In the genomic region with DNA sequence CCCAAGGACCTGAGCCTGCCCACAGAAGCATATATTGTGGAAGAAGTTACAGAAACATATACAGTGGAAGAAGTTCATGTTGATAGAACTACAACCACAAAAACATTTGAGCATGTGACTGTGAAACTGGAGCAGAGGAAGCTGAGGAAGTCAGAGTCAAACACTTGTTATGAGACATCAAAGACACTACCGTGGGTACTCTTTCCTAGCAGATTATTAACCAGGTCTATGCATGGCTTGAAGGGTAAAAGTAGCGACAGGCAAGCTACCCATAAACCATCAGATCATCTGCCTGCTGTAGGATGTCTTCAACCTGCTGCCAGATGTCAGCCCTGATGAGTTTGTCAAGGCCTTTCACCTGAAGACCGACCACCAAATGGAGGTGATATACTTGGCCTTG, we compare ENCODE assay signal across 10 cellular contexts. TPM values are rescaled to one million over a fixed set of nuclear protein-coding genes. Genes with fewer than 3 reads are reported as not detected.
DNase-seq lines count a peak whose midpoint lies in the region; ATAC-seq, FAIRE-seq and TF ChIP-seq lines count a peak whose summit lies in the region.
"Had no signal": no experiment of that assay in that cellular context is flagged by ENCODE, and none has a peak within 500 bp of the region (broad histone marks: within the 10 kb centered on the region; RNA-seq: fewer than 3 reads in every experiment).

No MANE protein-coding gene starts in this region.

- no peak for TF ChIP-seq EP300 in transverse colon (IDR thresholded peaks at IDR 0.05; ENCODE audit: low read depth)

- H3K36me3 Mint-ChIP-seq in naive thymus-derived CD4-positive, alpha-beta T cell, result peaks cover 16 to 29% (median 22%) of the 10 kb centered on the region in 5 donors

- H3K4me2 ChIP-seq in MM.1S (ENCODE audit: low read depth, low read length), result no peak overlapping the region

- H3K4me1 ChIP-seq in MM.1S (ENCODE audit: low read length), result peaks cover 8% of the 10 kb centered on the region; the same call in 1 of the 2 replicates
- H3K4me1 ChIP-seq in naive thymus-derived CD4-positive, alpha-beta T cell (ENCODE audit: control insufficient read depth in 2 of 2, insufficient read depth in 2 of 2, low read length in 2 of 2), result peaks cover 23 to 55% of the 10 kb centered on the region in 2 donors
- H3K4me1 ChIP-seq in transverse colon, result no peaks in the 10 kb centered on the region
- H3K4me1 ChIP-seq in small intestine (ENCODE audit: control insufficient read depth in 2 of 2, insufficient read depth in 1 of 2, low read depth in 1 of 2, low read length in 1 of 2), result no peaks in the 10 kb centered on the region

- no peak for FAIRE-seq in small intestine (lab: Jason Lieb, UNC)

- DNase-seq in GM19238 (ENCODE audit: insufficient read length, low spot score) (peak; percentile 21), MM.1S (peak; percentile 24), NOMO-1 treated with DMSO at 0.1 percent for 48 hours (lab: John Stamatoyannopoulos, UW; ENCODE audit: unreplicated experiment) (no peak), transverse colon (no peak), small intestine (no peak)
- peak in 7 of 9 donors; percentile 56 to 81 (median 72) for DNase-seq in naive thymus-derived CD4-positive, alpha-beta T cell
- DNase-seq: cortex of kidney, left ventricle myocardium superior, NCI-H1436 had no signal

- no peaks in the 10 kb centered on the region for H3K27me3 Mint-ChIP-seq in naive thymus-derived CD4-positive, alpha-beta T cell

- H4K20me1 ChIP-seq in MM.1S (ENCODE audit: insufficient read depth, low read length), result no peaks in the 10 kb centered on the region

- H3K4me3 Mint-ChIP-seq in naive thymus-derived CD4-positive, alpha-beta T cell, result peak overlapping the region; percentile 62 to 88 (median 75)

- H3K27me3 ChIP-seq in MM.1S (replicated peaks; ENCODE audit: insufficient read depth, low read length) (no peaks in the 10 kb centered on the region), transverse colon (no peaks in the 10 kb centered on the region), small intestine (ENCODE audit: control insufficient read depth in 2 of 2, insufficient read depth in 2 of 2, low read length in 2 of 2) (no peaks in the 10 kb centered on the region)
- H3K27me3 ChIP-seq in naive thymus-derived CD4-positive, alpha-beta T cell (ENCODE audit: control insufficient read depth in 2 of 2, insufficient read depth in 2 of 2, low read length in 2 of 2), result no peaks in the 10 kb centered on the region

- H3K9ac ChIP-seq in MM.1S (ENCODE audit: low read length), result no peak overlapping the region

- WGBS in transverse colon (ENCODE audit: low coverage in 1 of 2), 2 donors, result 33 to 48% methylated on average over 3 of the region's 3 CpGs
- WGBS in small intestine, 3 donors, result 47 to 59% (median 50%) methylated on average over 3 of the region's 3 CpGs

- no peaks in the 10 kb centered on the region for H3F3A ChIP-seq in MM.1S (ENCODE audit: insufficient read depth, low read length)

- TF ChIP-seq POLR2A in transverse colon (IDR thresholded peaks at IDR 0.05), result no peak

- no peak for TF ChIP-seq CTCF in MM.1S (IDR thresholded peaks at IDR 0.05; ENCODE audit: low read length)
- no peak for TF ChIP-seq CTCF in transverse colon (IDR thresholded peaks at IDR 0.05)

- intact Hi-C loops in naive thymus-derived CD4-positive, alpha-beta T cell (cut with micrococcal nuclease), result loop anchor here (1.0 to 10.0 kb wide), 9 partner anchors 10 to 286 kb away; partner anchors contain the start of genes SWT1 (in 2 of the 2), TRMT1L (in 2 of the 2) and IVNS1ABP (in 1 of the 2)
- intact Hi-C loops in transverse colon (cut with DNase I; ENCODE audit: low total_unique reads), result no loop called here

- peak; percentile 70 for ATAC-seq in HG02623 (IDR thresholded peaks at IDR 0.05; ENCODE audit: unreplicated experiment)
- peak; percentile 92 for ATAC-seq in naive thymus-derived CD4-positive, alpha-beta T cell
- ATAC-seq: left ventricle myocardium superior had no signal

- H3K9me3 ChIP-seq in MM.1S (replicated peaks; ENCODE audit: insufficient read depth, low read length) (no peaks in the 10 kb centered on the region), transverse colon (no peaks in the 10 kb centered on the region), small intestine (ENCODE audit: control insufficient read depth, low read depth) (no peaks in the 10 kb centered on the region)
- no peaks in the 10 kb centered on the region for H3K9me3 ChIP-seq in naive thymus-derived CD4-positive, alpha-beta T cell (ENCODE audit: control insufficient read depth in 2 of 3, low read length in 3 of 3)

- H3K36me3 ChIP-seq in MM.1S (replicated peaks; ENCODE audit: insufficient read depth, low read length) (no peaks in the 10 kb centered on the region), transverse colon (no peaks in the 10 kb centered on the region), small intestine (ENCODE audit: control insufficient read depth in 2 of 2, insufficient read depth in 2 of 2, low read length in 2 of 2) (peaks cover 0 to 2% of the 10 kb centered on the region in 2 donors)
- no peaks in the 10 kb centered on the region for H3K36me3 ChIP-seq in naive thymus-derived CD4-positive, alpha-beta T cell (ENCODE audit: control insufficient read depth in 2 of 3, insufficient read depth in 3 of 3, low read length in 3 of 3)

- POLR2A ChIA-PET in naive thymus-derived CD4-positive, alpha-beta T cell (lab: Charles Lee), result interaction anchor here (0.7 to 5.7 kb wide), 17 partner anchors 10 to 532 kb away, joined by 3 to 54 read pairs (median 6); partner anchors contain the start of gene IVNS1ABP

- H3K4me3 ChIP-seq in MM.1S (ENCODE audit: low read length), result no peak overlapping the region
- H3K4me3 ChIP-seq in naive thymus-derived CD4-positive, alpha-beta T cell (ENCODE audit: low read length), result peak overlapping the region; percentile 11
- H3K4me3 ChIP-seq in transverse colon, result no peak overlapping the region
- H3K4me3 ChIP-seq in small intestine (ENCODE audit: low read depth in 1 of 2, low read length in 2 of 2), result no peak overlapping the region

- H3K79me2 ChIP-seq in MM.1S (ENCODE audit: low read length), result no peaks in the 10 kb centered on the region

- H2AFZ ChIP-seq in MM.1S (ENCODE audit: low read length), result no peak overlapping the region

- CTCF ChIA-PET in naive thymus-derived CD4-positive, alpha-beta T cell (lab: Charles Lee), result interaction anchor here (1.0 to 2.5 kb wide), 7 partner anchors 10 to 389 kb away, joined by 3 to 19 read pairs (median 4); partner anchors contain the start of gene IVNS1ABP

- H3K27ac ChIP-seq in MM.1S (ENCODE audit: low read length) (no peak overlapping the region), transverse colon (no peak overlapping the region), small intestine (ENCODE audit: low read depth in 1 of 2, low read length in 1 of 2) (no peak overlapping the region)
- peak overlapping the region; percentile 59 for H3K27ac ChIP-seq in naive thymus-derived CD4-positive, alpha-beta T cell (ENCODE audit: low read depth, low read length)

- H3K9me3 Mint-ChIP-seq in naive thymus-derived CD4-positive, alpha-beta T cell, result peaks cover 0 to 25% (median 12%) of the 10 kb centered on the region in 11 donors

- H3K9me2 ChIP-seq in MM.1S (replicated peaks; ENCODE audit: insufficient read depth, low read length), result no peaks in the 10 kb centered on the region

- H3K27ac Mint-ChIP-seq in naive thymus-derived CD4-positive, alpha-beta T cell, result peak overlapping the region; percentile 86 to 100 (median 96)

- H3K4me1 Mint-ChIP-seq in naive thymus-derived CD4-positive, alpha-beta T cell, result peaks cover 40 to 75% (median 71%) of the 10 kb centered on the region in 7 donors

- in situ Hi-C loops in transverse colon (cut with MboI; ENCODE audit: low pct_ligation_motif_present in 1 of 4, low pct_unique_long_range_greater_than_20kb in 1 of 4, low sequenced_read_pairs in 3 of 4), result no loop called here

RNA-seq across cellular contexts. Expression of gene IVNS1ABP, which starts 35.8 kb away (rescaled TPM):
- total RNA-seq in naive thymus-derived CD4-positive, alpha-beta T cell, result 100 to 1,000 TPM; 169 to 268 (median 193) TPM
- 10 to 100 TPM; 67.0 to 71.0 TPM for polyA plus RNA-seq in naive thymus-derived CD4-positive, alpha-beta T cell
- total RNA-seq in transverse colon, result 100 to 1,000 TPM in 3 of 4 donors, 10 to 100 TPM in 1; 50.5 to 174 (median 133) TPM
- polyA plus RNA-seq in small intestine, result 10 to 100 TPM; 39.2 to 65.3 (median 47.6) TPM

Comparison
In these comparisons a context has a peak if more than half of its experiments do, and no peak if none do; other contexts are left out.
1. DNase-seq: peak in GM19238 (single experiment), MM.1S (single experiment) and naive thymus-derived CD4-positive, alpha-beta T cell (7 of 9); none in NOMO-1 treated with DMSO at 0.1 percent for 48 hours (single experiment), transverse colon (single experiment) and small intestine (single experiment).